In the genomic region with DNA sequence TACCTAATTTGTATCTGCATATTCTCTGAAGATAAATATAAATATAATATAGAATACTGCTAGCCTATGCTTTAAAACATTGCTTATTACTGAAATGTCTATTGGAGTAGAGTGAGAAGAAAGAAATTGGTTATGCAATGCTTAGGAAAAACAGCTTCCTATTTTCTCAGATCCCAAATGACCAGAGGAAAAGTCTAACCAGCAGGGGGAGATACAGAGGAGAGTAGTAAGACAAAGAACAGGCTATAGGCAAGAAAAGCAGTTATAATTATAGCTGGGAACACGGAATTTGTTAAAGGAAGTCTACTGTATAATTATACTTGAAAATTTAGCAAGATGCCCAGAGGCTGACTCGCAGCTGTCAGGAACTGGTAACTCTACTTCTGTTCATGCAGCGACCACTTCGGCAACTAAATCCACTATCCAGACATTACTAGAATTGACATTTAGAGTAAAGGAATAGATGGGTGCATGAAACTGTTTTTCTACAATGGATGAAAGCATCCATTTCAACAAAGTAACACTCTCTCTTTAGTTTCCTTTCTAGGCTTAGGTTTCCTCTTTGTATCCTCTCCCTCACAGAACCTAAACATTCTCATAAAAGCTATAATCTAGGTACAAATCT, we compare ENCODE assay signal across 8 cellular contexts.
A peak's percentile ranks its signal among the peaks of the same experiment; 100 is the strongest.
DNase-seq lines count a peak whose midpoint lies in the region; ATAC-seq and TF ChIP-seq lines count a peak whose summit lies in the region.

No MANE protein-coding gene starts in this region.

- CTCF ChIA-PET in mammary epithelial cell (lab: Charles Lee; ENCODE audit: low non-redundant PET): interaction anchor here (0.5 to 1.3 kb wide), 10 partner anchors 39 to 198 kb away, joined by 3 to 9 read pairs (median 5); a partner anchor contains a TSS

- H3K4me3 Mint-ChIP-seq in GM23338: no peak overlapping the region
- H3K4me3 Mint-ChIP-seq in activated T-helper 17 cell treated with anti-CD3 and anti-CD28 coated beads, Interleukin-2, amount 50 U/mL, for 72 hours: no peak overlapping the region

- dilution Hi-C loops in mammary epithelial cell (cut with HindIII; ENCODE audit: low sequenced_read_pairs): loop anchor here (5.0 kb wide), 1 partner anchor 87 kb away; no protein-coding TSS in a partner anchor

- H3K4me3 ChIP-seq in GM23338: no peak overlapping the region
- H3K4me3 ChIP-seq in mammary epithelial cell (replicated peaks in 1 of 3; ENCODE audit: insufficient read depth in 1 of 3, low read depth in 2 of 3, low read length in 3 of 3): no peak overlapping the region
- H3K4me3 ChIP-seq in vagina: no peak overlapping the region

- H3K27me3 Mint-ChIP-seq in GM23338 (ENCODE audit: insufficient read depth, low read depth, poor library complexity): peaks cover 2% of the 10 kb centered on the region
- H3K27me3 Mint-ChIP-seq in activated T-helper 17 cell treated with anti-CD3 and anti-CD28 coated beads, Interleukin-2, amount 50 U/mL, for 72 hours: no peaks in the 10 kb centered on the region

- no peaks in the 10 kb centered on the region for H3F3A ChIP-seq in GM23338 (replicated peaks; ENCODE audit: low read depth)

- H3K36me3 Mint-ChIP-seq in GM23338 (ENCODE audit: low read depth): peaks cover 5% of the 10 kb centered on the region; the same call in 2 of the 3 replicates
- H3K36me3 Mint-ChIP-seq in activated T-helper 17 cell treated with anti-CD3 and anti-CD28 coated beads, Interleukin-2, amount 50 U/mL, for 72 hours (ENCODE audit: low read depth): no peaks in the 10 kb centered on the region

- H3K4me2 ChIP-seq in GM23338 (no peak overlapping the region), mammary epithelial cell (ENCODE audit: insufficient read depth, low read depth, low read length) (no peak overlapping the region)

- TF ChIP-seq CTCF in GM23338 (conservative IDR thresholded peaks at IDR 0.05; ENCODE audit: low read depth in 2 of 2) (peak; percentile 68 to 83), mammary epithelial cell (conservative IDR thresholded peaks at IDR 0.05 in 1 of 2, IDR thresholded peaks at IDR 0.05 in 1 of 2; ENCODE audit: extremely low read depth in 1 of 2, insufficient read depth in 1 of 2, low read depth in 1 of 2, low read length in 2 of 2) (peak; percentile 72 to 78), vagina (IDR thresholded peaks at IDR 0.05) (peak in 2 of 3 experiments; percentile 4 to 47)

- in situ Hi-C loops in mammary epithelial cell (cut with MboI; ENCODE audit: low sequenced_read_pairs in 2 of 2): loop anchor here in 1 of 2 donors (25.0 kb wide), 1 partner anchor 192 kb away; no protein-coding TSS in a partner anchor

- no peaks in the 10 kb centered on the region for H3K36me3 ChIP-seq in GM23338 (ENCODE audit: insufficient read depth)
- no peaks in the 10 kb centered on the region for H3K36me3 ChIP-seq in mammary epithelial cell (ENCODE audit: insufficient read depth, low read length)
- no peaks in the 10 kb centered on the region for H3K36me3 ChIP-seq in vagina

- H4K20me1 ChIP-seq in GM23338 (replicated peaks; ENCODE audit: insufficient read depth) (0 out of 2 replicates have a peak, but pooled peaks cover 4% of the 10 kb centered on the region), mammary epithelial cell (ENCODE audit: insufficient read depth, low read length) (no peaks in the 10 kb centered on the region)

- H3K27me3 ChIP-seq in GM23338 (ENCODE audit: insufficient read depth) (no peaks in the 10 kb centered on the region), mammary epithelial cell (ENCODE audit: insufficient read depth, low read length) (no peaks in the 10 kb centered on the region), vagina (no peaks in the 10 kb centered on the region)

- 42% methylated on average over 4 of the region's 4 CpGs for WGBS in mammary epithelial cell (ENCODE audit: low coverage, missing lambda C conversion rate)

- no peaks in the 10 kb centered on the region for H3K9me2 ChIP-seq in GM23338 (ENCODE audit: insufficient read depth)

- H3K79me2 ChIP-seq in GM23338 (replicated peaks; ENCODE audit: insufficient read depth) (peaks cover 15% of the 10 kb centered on the region), mammary epithelial cell (ENCODE audit: insufficient read depth, low read length) (peaks cover 16% of the 10 kb centered on the region)

- no peak overlapping the region for H3K9ac ChIP-seq in mammary epithelial cell (ENCODE audit: insufficient read depth, low read length)

- TF ChIP-seq POLR2A in vagina (IDR thresholded peaks at IDR 0.05): no peak

- peaks cover 5% of the 10 kb centered on the region; the same call in 2 of the 3 replicates for H3K9me3 Mint-ChIP-seq in GM23338
- no peaks in the 10 kb centered on the region for H3K9me3 Mint-ChIP-seq in activated T-helper 17 cell treated with anti-CD3 and anti-CD28 coated beads, Interleukin-2, amount 50 U/mL, for 72 hours

- peaks cover 4% of the 10 kb centered on the region; the same call in 1 of the 2 replicates for H3K4me1 ChIP-seq in GM23338 (ENCODE audit: insufficient read depth)
- peaks cover 2% of the 10 kb centered on the region for H3K4me1 ChIP-seq in mammary epithelial cell (ENCODE audit: insufficient read depth, low read length)
- H3K4me1 ChIP-seq in vagina: peaks cover 6% of the 10 kb centered on the region

- DNase-seq in AML-193 (lab: John Stamatoyannopoulos, UW): peak; percentile 57 to 75
- DNase-seq in GM23338 (ENCODE audit: low spot score): peak; percentile 86
- peak; percentile 94 for DNase-seq in NCI-H69 (lab: John Stamatoyannopoulos, UW)
- DNase-seq in mammary epithelial cell: peak; percentile 55
- DNase-seq in left kidney (ENCODE audit: low read depth, low spot score): peak; percentile 77
- DNase-seq in vagina (ENCODE audit: extremely low spot score in 2 of 2): no peak
- DNase-seq in activated naive CD4-positive, alpha-beta T cell (lab: John Stamatoyannopoulos, UW): no peak

- no TSS peak for BruUV-seq in mammary epithelial cell (replicated peaks; lab: Mats Ljungman, UMichigan)

- peaks cover 6% of the 10 kb centered on the region; the same call in 2 of the 3 replicates for H3K4me1 Mint-ChIP-seq in GM23338
- no peaks in the 10 kb centered on the region for H3K4me1 Mint-ChIP-seq in activated T-helper 17 cell treated with anti-CD3 and anti-CD28 coated beads, Interleukin-2, amount 50 U/mL, for 72 hours

- intact Hi-C loops in mammary epithelial cell (cut with micrococcal nuclease): loop anchor here (1.0 to 5.0 kb wide), 4 partner anchors 97 to 650 kb away; a partner anchor contains a TSS
- intact Hi-C loops in vagina (cut with DNase I): no loop called here

- no peaks in the 10 kb centered on the region for H3K9me3 ChIP-seq in mammary epithelial cell (replicated peaks; ENCODE audit: insufficient read depth, low read length)
- H3K9me3 ChIP-seq in vagina: no peaks in the 10 kb centered on the region

- H2AFZ ChIP-seq in GM23338 (no peak overlapping the region), mammary epithelial cell (ENCODE audit: low read depth, low read length) (no peak overlapping the region)

- no peak overlapping the region for H3K27ac Mint-ChIP-seq in GM23338
- no peak overlapping the region for H3K27ac Mint-ChIP-seq in activated T-helper 17 cell treated with anti-CD3 and anti-CD28 coated beads, Interleukin-2, amount 50 U/mL, for 72 hours

- peak; percentile 66 for ATAC-seq in GM23338
- no peak for ATAC-seq in activated T-helper 17 cell treated with anti-CD3 and anti-CD28 coated beads, Interleukin-2, amount 50 U/mL, for 72 hours (replicated peaks)

- H3K27ac ChIP-seq in GM23338 (ENCODE audit: low read depth) (no peak overlapping the region), mammary epithelial cell (ENCODE audit: insufficient read depth, low read depth, low read length) (no peak overlapping the region), vagina (no peak overlapping the region)

Comparison
In these comparisons a context has a peak if more than half of its experiments do, and no peak if none do; other contexts are left out.
1. DNase-seq: peak in AML-193 (2 of 2), GM23338 (single experiment), NCI-H69 (single experiment), mammary epithelial cell (single experiment) and left kidney (single experiment); none in vagina (0 of 2) and activated naive CD4-positive, alpha-beta T cell (0 of 4).
2. CTCF ChIP-seq: peak in every context shown above with its lines; median percentile 76 in GM23338; 75 in mammary epithelial cell; 26 in vagina.